11 cellular contexts compared by ENCODE assay signal in genomic region chr9:1619915-1620705, GRCh38.
DNase-seq lines count a peak whose midpoint lies in the region; TF ChIP-seq lines count a peak whose summit lies in the region.
"Had no signal": no experiment of that assay in that cellular context is flagged by ENCODE, and none has a peak within 500 bp of the region (broad histone marks: within the 10 kb centered on the region; RNA-seq: fewer than 3 reads in every experiment).

No MANE protein-coding gene starts in this region.

- peaks cover 13% of the 10 kb centered on the region for H3K27me3 Mint-ChIP-seq in endodermal cell (ENCODE audit: insufficient read depth)
- H3K27me3 Mint-ChIP-seq: activated CD4-positive, alpha-beta memory T cell treated with anti-CD3 and anti-CD28 coated beads, Interleukin-2, amount 10 ng/mL, durations not matched to agents 7 days and 5 days had no signal

- peaks cover 3% of the 10 kb centered on the region for H3K4me1 Mint-ChIP-seq in endodermal cell
- H3K4me1 Mint-ChIP-seq: activated CD4-positive, alpha-beta memory T cell treated with anti-CD3 and anti-CD28 coated beads, Interleukin-2, amount 10 ng/mL, durations not matched to agents 7 days and 5 days had no signal

- H3K4me1 ChIP-seq in endodermal cell (ENCODE audit: control insufficient read depth, insufficient read depth, low read length) (no peaks in the 10 kb centered on the region), stomach (no peaks in the 10 kb centered on the region)
- H3K4me1 ChIP-seq: BLaER1 had no signal

- peaks cover 3% of the 10 kb centered on the region for H3K9me3 Mint-ChIP-seq in endodermal cell

- 72 to 74% methylated on average over 5 to 8 of the region's 8 CpGs for WGBS in endodermal cell (ENCODE audit: insufficient coverage in 1 of 2, insufficient read length in 1 of 2), 2 experiments
- WGBS in stomach, 5 donors = 57 to 65% (median 61%) methylated on average over 8 of the region's 8 CpGs

- H3K4me3 Mint-ChIP-seq in endodermal cell = no peak overlapping the region
- H3K4me3 Mint-ChIP-seq: activated CD4-positive, alpha-beta memory T cell treated with anti-CD3 and anti-CD28 coated beads, Interleukin-2, amount 10 ng/mL, durations not matched to agents 7 days and 5 days had no signal

- H3K9ac ChIP-seq in endodermal cell (ENCODE audit: extremely low read depth, low read length, poor library complexity, severe bottlenecking) = no peak overlapping the region
- H3K9ac ChIP-seq: BLaER1 had no signal

- no peaks in the 10 kb centered on the region for H3K36me3 ChIP-seq in endodermal cell (ENCODE audit: control insufficient read depth, insufficient read depth, low read length)
- H3K36me3 ChIP-seq in stomach = no peaks in the 10 kb centered on the region
- H3K36me3 ChIP-seq: BLaER1 had no signal

- no peak overlapping the region for H3K27ac Mint-ChIP-seq in endodermal cell
- H3K27ac Mint-ChIP-seq: activated CD4-positive, alpha-beta memory T cell treated with anti-CD3 and anti-CD28 coated beads, Interleukin-2, amount 10 ng/mL, durations not matched to agents 7 days and 5 days had no signal

- H3K36me3 Mint-ChIP-seq in endodermal cell (ENCODE audit: low read depth) = no peaks in the 10 kb centered on the region

- DNase-seq in NCI-H524 (lab: John Stamatoyannopoulos, UW) = peak; percentile 2 to 44
- DNase-seq in NCI-H524 treated with DMSO at 0.1 percent for 48 hours (lab: John Stamatoyannopoulos, UW) = no peak
- DNase-seq in NCI-H2171 treated with DMSO at 0.1 percent for 48 hours (lab: John Stamatoyannopoulos, UW) = peak; percentile 87
- DNase-seq in endodermal cell = no peak
- DNase-seq in putamen (ENCODE audit: low spot score) = peak; percentile 3
- DNase-seq in stomach = no peak
- no peak for DNase-seq in epidermal melanocyte (ENCODE audit: insufficient read length, low spot score)
- DNase-seq in NCI-H2029 treated with DMSO at 0.1 percent for 48 hours (lab: John Stamatoyannopoulos, UW) = no peak
- DNase-seq: activated CD4-positive, alpha-beta memory T cell treated with anti-CD3 and anti-CD28 coated beads, Interleukin-2, amount 10 ng/mL, durations not matched to agents 7 days and 5 days; NCI-H187 had no signal

- TF ChIP-seq POLR2A in stomach (IDR thresholded peaks at IDR 0.05) = no peak

- H3K9me3 ChIP-seq in endodermal cell (ENCODE audit: control insufficient read depth, low read length) (no peaks in the 10 kb centered on the region), stomach (peaks cover 0 to 7% (median 3%) of the 10 kb centered on the region in 4 donors)

- intact Hi-C loops in stomach (cut with DNase I; ENCODE audit: low total_unique reads) = no loop called here

- peak; percentile 70 for TF ChIP-seq CTCF in endodermal cell (conservative IDR thresholded peaks at IDR 0.05)
- TF ChIP-seq CTCF in stomach (IDR thresholded peaks at IDR 0.05) = no peak

- no peaks in the 10 kb centered on the region for H3K27me3 ChIP-seq in endodermal cell (ENCODE audit: control insufficient read depth, insufficient read depth, low read length, poor library complexity, severe bottlenecking)
- peaks cover 0 to 9% (median 0%) of the 10 kb centered on the region in 3 donors for H3K27me3 ChIP-seq in stomach
- H3K27me3 ChIP-seq: BLaER1 had no signal

- no peak for TF ChIP-seq EP300 in stomach (IDR thresholded peaks at IDR 0.05)

- H3K4me3 ChIP-seq in endodermal cell (ENCODE audit: low read length) (no peak overlapping the region), stomach (no peak overlapping the region)
- H3K4me3 ChIP-seq: BLaER1 had no signal

- H3K27ac ChIP-seq in endodermal cell (ENCODE audit: low read depth, low read length) (no peak overlapping the region), stomach (no peak overlapping the region)
- H3K27ac ChIP-seq: BLaER1 had no signal

Comparison
In these comparisons a context has a peak if more than half of its experiments do, and no peak if none do; other contexts are left out.
1. DNase-seq: peak in NCI-H524 (2 of 2), NCI-H2171 treated with DMSO at 0.1 percent for 48 hours (single experiment) and putamen (single experiment); none in NCI-H524 treated with DMSO at 0.1 percent for 48 hours (single experiment), endodermal cell (single experiment), stomach (single experiment), epidermal melanocyte (single experiment) and NCI-H2029 treated with DMSO at 0.1 percent for 48 hours (single experiment).